In genomic region chr12:112974904-112975303, GRCh38 we compare ENCODE assay signal across 27 cellular contexts. TPM values are rescaled to one million over a fixed set of nuclear protein-coding genes. Genes with fewer than 3 reads are reported as not detected.
"Had no signal": no experiment of that assay in that cellular context is flagged by ENCODE, and none has a peak within 500 bp of the region (broad histone marks: within the 10 kb centered on the region; RNA-seq: fewer than 3 reads in every experiment).

No MANE protein-coding gene starts in this region.

- DNase-seq: colonic mucosa; dermis blood vessel endothelial cell; effector memory CD8-positive, alpha-beta T cell; erythroblast; esophagus squamous epithelium; foreskin melanocyte; glutamatergic neuron; hypothalamus; immature natural killer cell; left ventricle myocardium superior; stimulated activated CD4-positive, alpha-beta T cell treated with anti-CD3 and anti-CD28 coated beads, Interleukin-12 subunit alpha, Interleukin-12 subunit beta, amount 100 ng/mL, for 4 hours; stimulated activated CD4-positive, alpha-beta T cell treated with anti-CD3 and anti-CD28 coated beads, Interleukin-1b, Interleukin-23, amount 100 ng/mL, for 48 hours; stimulated activated CD4-positive, alpha-beta T cell treated with anti-CD3 and anti-CD28 coated beads, Interleukin-4, amount 100 ng/mL, for 1 hour; stimulated activated CD8-positive, alpha-beta memory T cell treated with anti-CD3 and anti-CD28 coated beads, Interleukin-4, amount 100 ng/mL, for 48 hours; stimulated activated naive CD4-positive, alpha-beta T cell treated with Interleukin-2 at 50 U/mL for 16 hours; upper lobe of left lung had no signal

- H3K27ac ChIP-seq: colonic mucosa, esophagus squamous epithelium, neutrophil, prostate gland, right atrium auricular region, thoracic aorta, tibial nerve had no signal

- H3K27me3 Mint-ChIP-seq: effector memory CD8-positive, alpha-beta T cell; memory B cell; natural killer cell treated with Interleukin-12 subunit alpha and Interleukin-12 subunit beta and Interleukin-15 and Interleukin-18, amount 100 ng/mL, for 72 hours had no signal

- H3K27me3 ChIP-seq: colonic mucosa, esophagus squamous epithelium, neutrophil, right atrium auricular region, tibial nerve, upper lobe of left lung had no signal

- H3K27ac Mint-ChIP-seq: effector memory CD8-positive, alpha-beta T cell; memory B cell had no signal

- H3K4me1 Mint-ChIP-seq: neural crest cell had no signal

- H3K4me1 ChIP-seq: colonic mucosa, prostate gland had no signal

- H3K9me3 Mint-ChIP-seq: effector memory CD8-positive, alpha-beta T cell; immature natural killer cell; memory B cell; natural killer cell treated with Interleukin-12 subunit alpha and Interleukin-12 subunit beta and Interleukin-15 and Interleukin-18, amount 100 ng/mL, for 72 hours; neural crest cell had no signal

- H3K36me3 ChIP-seq: colonic mucosa, prostate gland, right atrium auricular region, thoracic aorta had no signal

- ATAC-seq: effector memory CD8-positive, alpha-beta T cell; left ventricle myocardium superior; natural killer cell treated with Interleukin-12 subunit alpha and Interleukin-12 subunit beta and Interleukin-15 and Interleukin-18, amount 100 ng/mL, for 72 hours; sciatic nerve had no signal

- H3K4me3 ChIP-seq: colonic mucosa, esophagus squamous epithelium, lung, prostate gland, right atrium auricular region, smooth muscle cell, thoracic aorta, tibial nerve, upper lobe of left lung had no signal

- H3K9me3 ChIP-seq: colonic mucosa, esophagus squamous epithelium, neutrophil, prostate gland, right atrium auricular region, thoracic aorta, tibial nerve, upper lobe of left lung had no signal

- H3K4me3 Mint-ChIP-seq: effector memory CD8-positive, alpha-beta T cell; immature natural killer cell; memory B cell; natural killer cell treated with Interleukin-12 subunit alpha and Interleukin-12 subunit beta and Interleukin-15 and Interleukin-18, amount 100 ng/mL, for 72 hours; neural crest cell had no signal

RNA-seq across cellular contexts. Expression of gene OAS2, which starts 3.4 kb away (rescaled TPM):
- total RNA-seq: neural crest cell, smooth muscle cell had no signal
- polyA plus RNA-seq: smooth muscle cell had no signal

RNA-seq across cellular contexts. Expression of gene OAS3, which starts 36.6 kb away (rescaled TPM):
- polyA plus RNA-seq: smooth muscle cell had no signal
